Comparison of ENCODE assay signal across 9 cellular contexts in genomic region chr7:30252885-30253795, GRCh38. TPM values are rescaled to one million over a fixed set of nuclear protein-coding genes. Genes with fewer than 3 reads are reported as not detected.
DNase-seq lines count a peak whose midpoint lies in the region; ATAC-seq and TF ChIP-seq lines count a peak whose summit lies in the region.
"Had no signal": no experiment of that assay in that cellular context is flagged by ENCODE, and none has a peak within 500 bp of the region (broad histone marks: within the 10 kb centered on the region; RNA-seq: fewer than 3 reads in every experiment).

No MANE protein-coding gene starts in this region.

- no peaks in the 10 kb centered on the region for H3K27me3 ChIP-seq in tibial nerve
- H3K27me3 ChIP-seq: BLaER1 treated with 17β-estradiol and CSF1 and Interleukin-3, amounts not matched to agents 10 nM and 100 nM had no signal

- TF ChIP-seq EP300 in tibial nerve (IDR thresholded peaks at IDR 0.05) = no peak

- H3K27ac ChIP-seq in VCaP (peak overlapping the region; percentile 94), tibial nerve (peak overlapping the region; percentile 4 to 58 (median 32))

- H3K36me3 ChIP-seq in tibial nerve = no peaks in the 10 kb centered on the region
- H3K36me3 ChIP-seq: BLaER1 treated with 17β-estradiol and CSF1 and Interleukin-3, amounts not matched to agents 10 nM and 100 nM had no signal

- TF ChIP-seq CTCF in VCaP (conservative IDR thresholded peaks at IDR 0.05) = no peak
- no peak for TF ChIP-seq CTCF in tibial nerve (IDR thresholded peaks at IDR 0.05)

- no peak for TF ChIP-seq POLR2A in tibial nerve (IDR thresholded peaks at IDR 0.05)

- DNase-seq in activated CD4-positive, alpha-beta T cell treated with anti-CD3 and anti-CD28 coated beads for 48 hours = peak; percentile 5
- DNase-seq in activated CD4-positive, alpha-beta T cell treated with anti-CD3 and anti-CD28 coated beads for 4 hours = no peak
- DNase-seq in kidney tubule cell (ENCODE audit: low spot score) (peak; percentile 89), tibial nerve (ENCODE audit: low spot score in 2 of 2) (peak in 1 of 2 donors; percentile 26)

- peaks cover 0 to 57% (median 14%) of the 10 kb centered on the region in 4 donors for H3K4me1 ChIP-seq in tibial nerve

- WGBS in tibial nerve, 2 donors = 50 to 55% methylated on average over 7 of the region's 7 CpGs

- no peak for ATAC-seq in HG03520 (IDR thresholded peaks at IDR 0.05; ENCODE audit: unreplicated experiment)
- no peak for ATAC-seq in HG03175 (IDR thresholded peaks at IDR 0.05; ENCODE audit: unreplicated experiment)
- no peak for ATAC-seq in GM21576 (IDR thresholded peaks at IDR 0.05; ENCODE audit: unreplicated experiment)

- no peak overlapping the region for H3K4me3 ChIP-seq in tibial nerve
- H3K4me3 ChIP-seq: BLaER1 treated with 17β-estradiol and CSF1 and Interleukin-3, amounts not matched to agents 10 nM and 100 nM had no signal

- H3K9me3 ChIP-seq in tibial nerve = no peaks in the 10 kb centered on the region

RNA-seq across cellular contexts. Expression of gene ZNRF2, which starts 31.3 kb away (rescaled TPM):
- total RNA-seq in tibial nerve = 10 to 100 TPM; 31.4 to 42.5 (median 39.2) TPM

Comparison
In these comparisons a context has a peak if more than half of its experiments do, and no peak if none do; other contexts are left out.
1. DNase-seq: peak in activated CD4-positive, alpha-beta T cell treated with anti-CD3 and anti-CD28 coated beads for 48 hours (single experiment) and kidney tubule cell (single experiment); none in activated CD4-positive, alpha-beta T cell treated with anti-CD3 and anti-CD28 coated beads for 4 hours (0 of 2).